In the genomic region with DNA sequence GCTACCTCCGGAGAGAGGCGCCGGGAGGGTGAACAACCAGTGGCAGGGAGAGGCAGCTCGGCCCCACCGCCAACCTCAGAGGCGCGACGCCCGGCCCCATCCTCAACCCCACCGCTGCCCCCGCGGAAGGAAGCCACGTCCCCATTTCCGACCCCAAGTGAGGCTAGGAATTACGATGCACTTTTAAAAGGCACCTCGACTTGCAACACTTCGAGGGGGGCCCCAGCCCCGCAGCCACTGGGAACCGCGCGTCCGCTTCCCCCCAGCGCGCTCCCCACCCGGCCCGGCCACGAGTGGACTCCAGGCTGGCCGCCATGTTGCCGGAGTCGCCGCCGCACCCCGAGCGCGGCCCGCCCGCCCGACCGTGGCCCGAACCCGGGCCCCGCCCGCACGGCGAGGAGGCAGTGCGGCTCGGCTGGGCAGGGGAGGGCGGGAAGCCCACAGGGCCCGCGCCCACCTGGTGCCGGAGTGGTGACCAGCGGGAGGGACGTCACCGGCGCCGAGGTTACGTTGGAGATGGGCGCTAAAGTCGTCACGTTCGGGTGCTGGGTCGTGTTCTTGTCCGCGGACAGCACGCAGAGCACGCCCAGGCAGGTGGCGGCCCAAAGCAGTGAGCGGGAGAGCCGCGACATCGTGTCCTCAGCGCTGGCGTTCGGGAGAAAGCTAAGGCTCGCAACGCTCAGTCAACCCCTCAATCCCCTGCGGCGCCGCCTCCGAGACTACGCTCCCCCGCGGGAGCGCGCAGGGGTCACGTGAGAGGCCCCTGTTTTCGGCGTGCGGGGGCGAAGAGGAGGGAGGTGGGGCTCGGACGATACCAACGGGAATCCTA, we compare ENCODE assay signal across 8 cellular contexts. TPM values are rescaled to one million over a fixed set of nuclear protein-coding genes. Genes with fewer than 3 reads are reported as not detected.
DNase-seq lines count a peak whose midpoint lies in the region; ATAC-seq, FAIRE-seq and TF ChIP-seq lines count a peak whose summit lies in the region.

A gene (minus strand): TSS at position 721 of the 829 bp plus-strand sequence. CDS start 89 bp downstream, at position 632.

- no peaks in the 10 kb centered on the region for H3F3A ChIP-seq in OCI-LY1 (ENCODE audit: insufficient read depth, low read length)

- no TSS peak for BruUV-seq in endothelial cell of umbilical vein (replicated peaks; lab: Mats Ljungman, UMichigan)

- no peak for FAIRE-seq in endothelial cell of umbilical vein (lab: Jason Lieb, UNC)

- H3K4me1 ChIP-seq in HUES6 (ENCODE audit: control insufficient read depth, insufficient read depth, low read length) = peaks cover 18% of the 10 kb centered on the region
- peaks cover 24% of the 10 kb centered on the region for H3K4me1 ChIP-seq in OCI-LY1 (ENCODE audit: insufficient read depth, low read length, severe bottlenecking)
- H3K4me1 ChIP-seq in endothelial cell of umbilical vein (ENCODE audit: control insufficient read depth, extremely low read depth, insufficient read depth, low read length) = peaks cover 31% of the 10 kb centered on the region
- peaks cover 54% of the 10 kb centered on the region for H3K4me1 ChIP-seq in mononuclear cell (ENCODE audit: insufficient read depth, low read length)

- H3K79me2 ChIP-seq in OCI-LY1 (ENCODE audit: insufficient read depth, low read length) (peaks cover 44% of the 10 kb centered on the region), endothelial cell of umbilical vein (ENCODE audit: control insufficient read depth, insufficient read depth, low read length) (peaks cover 46% of the 10 kb centered on the region)

- H2AFZ ChIP-seq in OCI-LY1 (ENCODE audit: low read length) (peak within 1 kb of the TSS; percentile 25; the same call in 1 of the 2 replicates), endothelial cell of umbilical vein (ENCODE audit: low read depth, low read length) (peak within 1 kb of the TSS; percentile 94)

- peak; percentile 48 for ATAC-seq in GM21423 (IDR thresholded peaks at IDR 0.05; ENCODE audit: unreplicated experiment)

- TF ChIP-seq POLR2A in endothelial cell of umbilical vein (IDR thresholded peaks at IDR 0.05; ENCODE audit: low read depth, low read length) = peak; percentile 47

- no peaks in the 10 kb centered on the region for H3K9me1 ChIP-seq in endothelial cell of umbilical vein (replicated peaks; ENCODE audit: control insufficient read depth, extremely low read depth, insufficient read depth, low read length)

- peak within 1 kb of the TSS; percentile 99 for H3K9ac ChIP-seq in HUES6 (ENCODE audit: low read length)
- peak within 1 kb of the TSS; percentile 99 for H3K9ac ChIP-seq in OCI-LY1 (ENCODE audit: low read length)
- peak within 1 kb of the TSS; percentile 95 for H3K9ac ChIP-seq in endothelial cell of umbilical vein (replicated peaks; ENCODE audit: extremely low read depth, insufficient read depth, low read length)

- DNase-seq in D341Med (ENCODE audit: low spot score) (peak; percentile 97), endothelial cell of umbilical vein (ENCODE audit: low read depth, low spot score) (peak; percentile 93)
- DNase-seq in activated CD8-positive, alpha-beta memory T cell treated with anti-CD3 and anti-CD28 coated beads, Interleukin-2, amount 50 U/mL, for 48 hours = peak; percentile 92
- DNase-seq in stimulated activated CD8-positive, alpha-beta memory T cell treated with anti-CD3 and anti-CD28 coated beads, Interleukin-2, amount 100 ng/mL, for 48 hours (ENCODE audit: low read depth in 2 of 2) = peak; percentile 88

- H3K9me3 ChIP-seq in HUES6 (ENCODE audit: control insufficient read depth, insufficient read depth, low read depth, low read length) = no peaks in the 10 kb centered on the region
- H3K9me3 ChIP-seq in OCI-LY1 (ENCODE audit: low read length) = no peaks in the 10 kb centered on the region
- no peaks in the 10 kb centered on the region for H3K9me3 ChIP-seq in endothelial cell of umbilical vein (replicated peaks; ENCODE audit: control insufficient read depth, insufficient read depth, low read length)
- H3K9me3 ChIP-seq in mononuclear cell (ENCODE audit: low read depth, low read length) = no peaks in the 10 kb centered on the region

- H3K27me3 ChIP-seq in HUES6 (ENCODE audit: control insufficient read depth, insufficient read depth, low read length) = no peaks in the 10 kb centered on the region
- H3K27me3 ChIP-seq in OCI-LY1 (ENCODE audit: insufficient read depth, low read length) = no peaks in the 10 kb centered on the region
- peaks cover 0 to 3% of the 10 kb centered on the region in 2 experiments for H3K27me3 ChIP-seq in endothelial cell of umbilical vein (ENCODE audit: control insufficient read depth in 2 of 2, insufficient read depth in 2 of 2, low read length in 2 of 2)
- H3K27me3 ChIP-seq in mononuclear cell (ENCODE audit: insufficient read depth, low read length) = no peaks in the 10 kb centered on the region

- H3K4me2 ChIP-seq in OCI-LY1 (ENCODE audit: low read length) (peak within 1 kb of the TSS; percentile 94), endothelial cell of umbilical vein (ENCODE audit: insufficient read depth, low read length) (peak within 1 kb of the TSS; percentile 98)

- H3K9me2 ChIP-seq in OCI-LY1 (ENCODE audit: low read depth, low read length) = no peaks in the 10 kb centered on the region

- H3K4me3 ChIP-seq in HUES6 (ENCODE audit: low read depth, low read length) = peak within 1 kb of the TSS; percentile 99
- peak within 1 kb of the TSS; percentile 96 for H3K4me3 ChIP-seq in OCI-LY1 (ENCODE audit: low read depth, low read length, poor library complexity, severe bottlenecking)
- H3K4me3 ChIP-seq in endothelial cell of umbilical vein (replicated peaks in 1 of 3; ENCODE audit: insufficient read depth in 1 of 3, low read depth in 1 of 3, low read length in 3 of 3) = peak within 1 kb of the TSS; percentile 50 to 95 (median 83)
- H3K4me3 ChIP-seq in mononuclear cell (ENCODE audit: low read length) = peak within 1 kb of the TSS; percentile 90

- H3K27ac ChIP-seq in HUES6 (ENCODE audit: low read depth, low read length) (peak within 1 kb of the TSS; percentile 100), OCI-LY1 (ENCODE audit: low read depth, low read length, poor library complexity, severe bottlenecking) (peak within 1 kb of the TSS; percentile 81), endothelial cell of umbilical vein (ENCODE audit: insufficient read depth, low read depth, low read length) (peak within 1 kb of the TSS; percentile 93)

- intact Hi-C loops in endothelial cell of umbilical vein (cut with micrococcal nuclease) = loop anchor here (1.0 to 10.0 kb wide), 10 partner anchors 58 to 823 kb away; a partner anchor contains a TSS

- CTCF ChIA-PET in endothelial cell of umbilical vein (lab: Charles Lee) = interaction anchor here (1.6 to 5.8 kb wide), 7 partner anchors 11 to 194 kb away, joined by 4 to 90 read pairs (median 6); a partner anchor contains a TSS

- H4K20me1 ChIP-seq in OCI-LY1 (ENCODE audit: insufficient read depth, low read length) (peaks cover 4% of the 10 kb centered on the region), endothelial cell of umbilical vein (replicated peaks; ENCODE audit: control insufficient read depth, extremely low read depth, insufficient read depth, low read length) (peaks cover 5% of the 10 kb centered on the region)

- H3K36me3 ChIP-seq in HUES6 (ENCODE audit: control insufficient read depth, insufficient read depth, low read length) (peaks cover 21% of the 10 kb centered on the region), OCI-LY1 (ENCODE audit: insufficient read depth, low read length) (peaks cover 31% of the 10 kb centered on the region), endothelial cell of umbilical vein (ENCODE audit: control insufficient read depth in 2 of 2, extremely low read depth in 1 of 2, insufficient read depth in 2 of 2, low read length in 2 of 2) (peaks cover 3 to 6% of the 10 kb centered on the region in 2 experiments)

- TF ChIP-seq CTCF in OCI-LY1 (IDR thresholded peaks at IDR 0.05; ENCODE audit: low read length) = no peak
- no peak for TF ChIP-seq CTCF in endothelial cell of umbilical vein (IDR thresholded peaks at IDR 0.05; ENCODE audit: extremely low read depth in 1 of 2, insufficient read depth in 1 of 2, low read depth in 1 of 2, low read length in 2 of 2)

- POLR2A ChIA-PET in endothelial cell of umbilical vein (lab: Charles Lee) = interaction anchor here (0.9 kb wide), 1 partner anchor 20 kb away, joined by 3 read pairs; no protein-coding TSS in a partner anchor

- dilution Hi-C loops in endothelial cell of umbilical vein (cut with MboI; ENCODE audit: extremely low pct_ligation_motif_present, low sequenced_read_pairs) = no loop called here

TF ChIP-seq in endothelial cell of umbilical vein, 7 proteins besides CTCF, POLR2A, EP300 and RAD21:
- TF ChIP-seq MYC (IDR thresholded peaks at IDR 0.05; ENCODE audit: low read depth, low read length) (peak; percentile 2), EZH2 (IDR thresholded peaks at IDR 0.05; ENCODE audit: borderline replicate concordance, low read depth, low read length, severe bottlenecking) (no peak), JUN (IDR thresholded peaks at IDR 0.05; ENCODE audit: borderline replicate concordance, insufficient read depth, insufficient read length, low read depth) (no peak), FOS (IDR thresholded peaks at IDR 0.05; ENCODE audit: borderline replicate concordance, insufficient read depth, low read length) (no peak)
- TF ChIP-seq, protein P1, sequence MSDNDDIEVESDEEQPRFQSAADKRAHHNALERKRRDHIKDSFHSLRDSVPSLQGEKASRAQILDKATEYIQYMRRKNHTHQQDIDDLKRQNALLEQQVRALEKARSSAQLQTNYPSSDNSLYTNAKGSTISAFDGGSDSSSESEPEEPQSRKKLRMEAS (IDR thresholded peaks at IDR 0.05; ENCODE audit: insufficient read depth, insufficient read length) = peak; percentile 61

RNA-seq across cellular contexts. Expression of the gene that starts here (rescaled TPM):
- total RNA-seq in endothelial cell of umbilical vein (162 and 172 TPM in 2 replicates), mononuclear cell (195 TPM)
- 116 and 129 TPM in 2 replicates for polyA plus RNA-seq in endothelial cell of umbilical vein
- polyA plus RNA-seq in endothelial cell of umbilical vein (2011; cell fraction: cytosol; rRNA removed) = 90.8 and 92.7 TPM in 2 replicates
- polyA plus RNA-seq in endothelial cell of umbilical vein (2011; cell fraction: nucleus; rRNA removed) = 57.4 and 85.7 TPM in 2 replicates
- 113 and 151 TPM in 2 replicates for polyA plus RNA-seq in endothelial cell of umbilical vein (2012)
- polyA minus RNA-seq in endothelial cell of umbilical vein = 258 and 280 TPM in 2 replicates
- polyA minus RNA-seq in endothelial cell of umbilical vein (2011; cell fraction: cytosol; rRNA and poly(A)+ RNA removed) = 167 TPM
- 105 and 111 TPM in 2 replicates for polyA minus RNA-seq in endothelial cell of umbilical vein (2011; cell fraction: nucleus; rRNA and poly(A)+ RNA removed)

Comparison
In these comparisons a context has a peak if more than half of its experiments do, and no peak if none do; other contexts are left out.
1. Peak in every context shown above with its lines: DNase-seq, ATAC-seq, H3K4me3 ChIP-seq and H3K27ac ChIP-seq.